Comparison of ENCODE assay signal across 8 cellular contexts in genomic region chr17:17119533-17119932, GRCh38.
DNase-seq lines count a peak whose midpoint lies in the region; ATAC-seq, FAIRE-seq and TF ChIP-seq lines count a peak whose summit lies in the region.

No MANE protein-coding gene starts in this region.

- H3K4me1 Mint-ChIP-seq in immature natural killer cell: peaks cover 92 to 97% of the 10 kb centered on the region in 2 donors

- TF ChIP-seq RAD21 in liver (IDR thresholded peaks at IDR 0.05): no peak
- no peak for TF ChIP-seq RAD21 in HepG2 (CRISPR knock-in tag; IDR thresholded peaks at IDR 0.05)

- TF ChIP-seq CTCF in liver (IDR thresholded peaks at IDR 0.05; ENCODE audit: low read depth, low read length, missing input control) (no peak), HepG2 (CRISPR knock-in tag; IDR thresholded peaks at IDR 0.05) (no peak)

- H2AFZ ChIP-seq in HepG2 (ENCODE audit: low read length): no peak overlapping the region

- ATAC-seq in HepG2 (no peak), GM19463 (IDR thresholded peaks at IDR 0.05; ENCODE audit: unreplicated experiment) (no peak)

- FAIRE-seq in HepG2 (lab: Jason Lieb, UNC): no peak

- intact Hi-C loops in HepG2 (cut with micrococcal nuclease; ENCODE audit: unreplicated experiment): no loop called here

- H3K36me3 ChIP-seq in liver (ENCODE audit: control insufficient read depth in 4 of 4, insufficient read depth in 3 of 4, low read depth in 1 of 4, low read length in 3 of 4) (no peaks in the 10 kb centered on the region), HepG2 (replicated peaks in 1 of 2; ENCODE audit: control insufficient read depth in 1 of 2, insufficient read depth in 2 of 2, low read length in 2 of 2) (no peaks in the 10 kb centered on the region)

- POLR2A ChIA-PET in HepG2 (lab: Yijun Ruan, JAX): no interaction called here

- H3K9me3 ChIP-seq in liver (ENCODE audit: control insufficient read depth in 4 of 4, low read length in 3 of 4) (no peaks in the 10 kb centered on the region), HepG2 (ENCODE audit: low read length) (no peaks in the 10 kb centered on the region)

- peak overlapping the region; percentile 63 to 64 for H3K27ac ChIP-seq in liver (ENCODE audit: low read depth in 1 of 2, low read length in 2 of 2)
- H3K27ac ChIP-seq in HepG2 (ENCODE audit: extremely low read length, insufficient read depth, low read length): no peak overlapping the region

- no peak for TF ChIP-seq POLR2A in HepG2 (IDR thresholded peaks at IDR 0.05; ENCODE audit: insufficient read depth in 1 of 2, low read depth in 2 of 2, low read length in 2 of 2)

- no peaks in the 10 kb centered on the region; the same call in 1 of the 2 replicates for H4K20me1 ChIP-seq in HepG2 (ENCODE audit: insufficient read depth, low read length)

- peak overlapping the region; percentile 66 to 77 (median 70) for H3K4me3 Mint-ChIP-seq in immature natural killer cell

- H3K4me3 ChIP-seq in liver (ENCODE audit: low read depth in 1 of 3, low read length in 3 of 3) (no peak overlapping the region), HepG2 (replicated peaks in 1 of 3; ENCODE audit: insufficient read depth in 1 of 3, low read depth in 2 of 3, low read length in 3 of 3) (no peak overlapping the region)

- CTCF ChIA-PET in HepG2 (lab: Yijun Ruan, JAX; ENCODE audit: low intra/inter-chr PET ratio, low total read pairs): no interaction called here

- H3K36me3 Mint-ChIP-seq in immature natural killer cell: no peaks in the 10 kb centered on the region

- in situ Hi-C loops in HepG2 (cut with HindIII; ENCODE audit: extremely low pct_ligation_motif_present, low pct_unique_long_range_greater_than_20kb): no loop called here

- peaks cover 20 to 53% (median 38%) of the 10 kb centered on the region in 4 donors for H3K4me1 ChIP-seq in liver (ENCODE audit: control insufficient read depth in 4 of 4, insufficient read depth in 4 of 4, low read length in 3 of 4)
- H3K4me1 ChIP-seq in HepG2 (ENCODE audit: insufficient read depth, low read length): peaks cover 36% of the 10 kb centered on the region

- WGBS in liver: 58% methylated on average over 5 of the region's 5 CpGs
- 95% methylated on average over 5 of the region's 5 CpGs for WGBS in HepG2 (ENCODE audit: low lambda C conversion rate)

- H3K9ac ChIP-seq in liver (ENCODE audit: low read depth in 1 of 2, low read length in 2 of 2): no peak overlapping the region
- H3K9ac ChIP-seq in HepG2 (ENCODE audit: insufficient read depth, low read depth, low read length): no peak overlapping the region

- H3K27me3 ChIP-seq in liver (ENCODE audit: control insufficient read depth in 4 of 4, insufficient read depth in 4 of 4, low read length in 3 of 4) (no peaks in the 10 kb centered on the region), HepG2 (ENCODE audit: control insufficient read depth in 1 of 2, insufficient read depth in 2 of 2, low read length in 2 of 2) (no peaks in the 10 kb centered on the region)

- DNase-seq in HepG2 (ENCODE audit: low spot score) (no peak), immature natural killer cell (peak; percentile 57 to 67 (median 58)), epidermal melanocyte (ENCODE audit: insufficient read length, low spot score) (no peak), NCI-H2029 (lab: John Stamatoyannopoulos, UW) (no peak)
- peak; percentile 62 for DNase-seq in activated effector memory CD4-positive, alpha-beta T cell treated with Interleukin-2 at 50 U/mL for 16 hours
- DNase-seq in stimulated activated CD8-positive, alpha-beta memory T cell treated with anti-CD3 and anti-CD28 coated beads, Interleukin-4, amount 100 ng/mL, for 24 hours (ENCODE audit: low read depth): peak; percentile 33

- BruUV-seq in HepG2 (replicated peaks; lab: Mats Ljungman, UMichigan): no TSS peak

- H3K9me3 Mint-ChIP-seq in immature natural killer cell: no peaks in the 10 kb centered on the region

- H3K4me2 ChIP-seq in HepG2 (ENCODE audit: low read depth, low read length): no peak overlapping the region

- H3K79me2 ChIP-seq in HepG2 (ENCODE audit: insufficient read depth, low read length): peaks cover 2% of the 10 kb centered on the region

- TF ChIP-seq EP300 in HepG2 (IDR thresholded peaks at IDR 0.05; ENCODE audit: low read depth in 2 of 2, low read length in 2 of 2) (no peak), HepG2 (CRISPR knock-in tag; IDR thresholded peaks at IDR 0.05; ENCODE audit: borderline replicate concordance) (no peak)

- H3K27ac Mint-ChIP-seq in immature natural killer cell: peak overlapping the region; percentile 91 to 97 (median 94)

- H3K27me3 Mint-ChIP-seq in immature natural killer cell (ENCODE audit: low read depth in 3 of 3): peaks cover 0 to 2% (median 0%) of the 10 kb centered on the region in 3 donors

TF ChIP-seq in liver, 16 proteins besides CTCF, POLR2A, EP300 and RAD21:
- TF ChIP-seq YY1 (IDR thresholded peaks at IDR 0.05) (no peak), TAF1 (conservative IDR thresholded peaks at IDR 0.05) (no peak), HNF4G (IDR thresholded peaks at IDR 0.05) (no peak), EGR1 (IDR thresholded peaks at IDR 0.05; ENCODE audit: low read depth in 2 of 2) (no peak), FOXA2 (IDR thresholded peaks at IDR 0.05) (no peak), GABPA (IDR thresholded peaks at IDR 0.05 in 1 of 2, conservative IDR thresholded peaks at IDR 0.05 in 1 of 2) (no peak), RXRA (IDR thresholded peaks at IDR 0.05) (no peak)
- TF ChIP-seq, protein P1, sequence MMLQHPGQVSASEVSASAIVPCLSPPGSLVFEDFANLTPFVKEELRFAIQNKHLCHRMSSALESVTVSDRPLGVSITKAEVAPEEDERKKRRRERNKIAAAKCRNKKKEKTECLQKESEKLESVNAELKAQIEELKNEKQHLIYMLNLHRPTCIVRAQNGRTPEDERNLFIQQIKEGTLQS (IDR thresholded peaks at IDR 0.05): no peak
- TF ChIP-seq, protein P2, sequence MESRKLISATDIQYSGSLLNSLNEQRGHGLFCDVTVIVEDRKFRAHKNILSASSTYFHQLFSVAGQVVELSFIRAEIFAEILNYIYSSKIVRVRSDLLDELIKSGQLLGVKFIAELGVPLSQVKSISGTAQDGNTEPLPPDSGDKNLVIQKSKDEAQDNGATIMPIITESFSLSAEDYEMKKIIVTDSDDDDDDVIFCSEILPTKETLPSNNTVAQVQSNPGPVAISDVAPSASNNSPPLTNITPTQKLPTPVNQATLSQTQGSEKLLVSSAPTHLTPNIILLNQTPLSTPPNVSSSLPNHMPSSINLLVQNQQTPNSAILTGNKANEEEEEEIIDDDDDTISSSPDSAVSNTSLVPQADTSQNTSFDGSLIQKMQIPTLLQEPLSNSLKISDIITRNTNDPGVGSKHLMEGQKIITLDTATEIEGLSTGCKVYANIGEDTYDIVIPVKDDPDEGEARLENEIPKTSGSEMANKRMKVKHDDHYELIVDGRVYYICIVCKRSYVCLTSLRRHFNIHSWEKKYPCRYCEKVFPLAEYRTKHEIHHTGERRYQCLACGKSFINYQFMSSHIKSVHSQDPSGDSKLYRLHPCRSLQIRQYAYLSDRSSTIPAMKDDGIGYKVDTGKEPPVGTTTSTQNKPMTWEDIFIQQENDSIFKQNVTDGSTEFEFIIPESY (IDR thresholded peaks at IDR 0.05): no peak

TF ChIP-seq in HepG2, 621 proteins besides CTCF, POLR2A, EP300 and RAD21:
- TF ChIP-seq PAX8 (CRISPR knock-in tag; IDR thresholded peaks at IDR 0.05; ENCODE audit: borderline replicate concordance) (no peak), CHD2 (IDR thresholded peaks at IDR 0.05; ENCODE audit: low read depth, low read length) (no peak), ATF4 (CRISPR knock-in tag; IDR thresholded peaks at IDR 0.05) (no peak), ZBTB20 (CRISPR knock-in tag; IDR thresholded peaks at IDR 0.05; ENCODE audit: borderline replicate concordance, low read depth) (no peak), KAT8 (CRISPR knock-in tag; IDR thresholded peaks at IDR 0.05) (no peak), ZSCAN12 (CRISPR knock-in tag; IDR thresholded peaks at IDR 0.05) (no peak), ZBTB3 (CRISPR knock-in tag; IDR thresholded peaks at IDR 0.05; ENCODE audit: borderline replicate concordance, low read depth) (no peak)

Comparison
In these comparisons a context has a peak if more than half of its experiments do, and no peak if none do; other contexts are left out.
1. DNase-seq: peak in activated effector memory CD4-positive, alpha-beta T cell treated with Interleukin-2 at 50 U/mL for 16 hours (single experiment), immature natural killer cell (3 of 3) and stimulated activated CD8-positive, alpha-beta memory T cell treated with anti-CD3 and anti-CD28 coated beads, Interleukin-4, amount 100 ng/mL, for 24 hours (single experiment); none in HepG2 (single experiment), epidermal melanocyte (single experiment) and NCI-H2029 (single experiment).